22 cellular contexts compared by ENCODE assay signal in genomic region chr6:7732219-7732618, GRCh38. TPM values are rescaled to one million over a fixed set of nuclear protein-coding genes. Genes with fewer than 3 reads are reported as not detected.
A peak's percentile ranks its signal among the peaks of the same experiment; 100 is the strongest.
DNase-seq lines count a peak whose midpoint lies in the region; TF ChIP-seq lines count a peak whose summit lies in the region.
"Had no signal": no experiment of that assay in that cellular context is flagged by ENCODE, and none has a peak within 500 bp of the region (broad histone marks: within the 10 kb centered on the region; RNA-seq: fewer than 3 reads in every experiment).

No MANE protein-coding gene starts in this region.

- H3K27me3 Mint-ChIP-seq in endodermal cell (ENCODE audit: insufficient read depth) = peaks cover 45% of the 10 kb centered on the region

- peaks cover 35% of the 10 kb centered on the region for H3K4me1 Mint-ChIP-seq in endodermal cell

- H3K4me1 ChIP-seq in ACC112 (ENCODE audit: control insufficient read depth, insufficient read depth, low read length, unreplicated experiment) (peaks cover 37% of the 10 kb centered on the region), endodermal cell (ENCODE audit: control insufficient read depth, insufficient read depth, low read length) (no peaks in the 10 kb centered on the region)

- DNase-seq in KG1 (lab: John Stamatoyannopoulos, UW) (peak; percentile 22), RPMI8226 (peak; percentile 28), endodermal cell (no peak), NCI-H128 (lab: John Stamatoyannopoulos, UW; ENCODE audit: unreplicated experiment) (no peak), cerebellum (ENCODE audit: low spot score) (no peak), NCI-H1105 treated with DMSO at 0.1 percent for 48 hours (lab: John Stamatoyannopoulos, UW) (no peak)
- DNase-seq in activated effector memory CD4-positive, alpha-beta T cell treated with Interleukin-2 at 50 U/mL for 16 hours = no peak
- DNase-seq: activated CD8-positive, alpha-beta memory T cell treated with anti-CD3 and anti-CD28 coated beads, Interleukin-2, amount 10 ng/mL, durations not matched to agents 7 days and 5 days; activated naive CD8-positive, alpha-beta T cell treated with anti-CD3 and anti-CD28 coated beads, Interleukin-2, amount 10 ng/mL, durations not matched to agents 7 days and 5 days; CD4-positive, CD25-positive, alpha-beta regulatory T cell; DMS 273 treated with DMSO at 0.1 percent for 48 hours; heart left ventricle; NCI-H1417; NCI-H524; stimulated activated CD4-positive, alpha-beta T cell treated with anti-CD3 and anti-CD28 coated beads, Interleukin-2, amount 100 ng/mL, for 24 hours; stimulated activated naive B cell treated with anti-CD40 and anti-IgM and Interleukin-4, amounts not matched to agents 10 μg/mL and 1 μg/mL and 100 μg/mL, for 72 hours; T1000 had no signal

- H3K9me3 ChIP-seq in endodermal cell (ENCODE audit: control insufficient read depth, low read length) = no peaks in the 10 kb centered on the region
- H3K9me3 ChIP-seq: heart left ventricle had no signal

- H3K36me3 Mint-ChIP-seq in endodermal cell (ENCODE audit: low read depth) = no peaks in the 10 kb centered on the region
- H3K36me3 Mint-ChIP-seq: activated CD8-positive, alpha-beta memory T cell treated with anti-CD3 and anti-CD28 coated beads, Interleukin-2, amount 10 ng/mL, durations not matched to agents 7 days and 5 days; activated naive CD8-positive, alpha-beta T cell treated with anti-CD3 and anti-CD28 coated beads, Interleukin-2, amount 10 ng/mL, durations not matched to agents 7 days and 5 days; CD4-positive, CD25-positive, alpha-beta regulatory T cell; stimulated activated naive B cell treated with anti-CD40 and anti-IgM and Interleukin-4, amounts not matched to agents 10 μg/mL and 1 μg/mL and 100 μg/mL, for 72 hours had no signal

- no peaks in the 10 kb centered on the region for H3K36me3 ChIP-seq in ACC112 (ENCODE audit: insufficient read depth, low read length)
- H3K36me3 ChIP-seq in endodermal cell (ENCODE audit: control insufficient read depth, insufficient read depth, low read length) = no peaks in the 10 kb centered on the region
- H3K36me3 ChIP-seq: heart left ventricle had no signal

- H3K4me3 ChIP-seq in ACC112 (ENCODE audit: low read depth, low read length) (no peak overlapping the region), endodermal cell (ENCODE audit: low read length) (peak overlapping the region; percentile 37)
- H3K4me3 ChIP-seq: heart left ventricle, skin epidermis had no signal

- H3K79me2 ChIP-seq in ACC112 (ENCODE audit: control insufficient read depth, insufficient read depth, low read length, unreplicated experiment) = no peaks in the 10 kb centered on the region

- H3K27me3 ChIP-seq in ACC112 (ENCODE audit: insufficient read depth, low read length) (peaks cover 3% of the 10 kb centered on the region; the same call in 1 of the 2 replicates), endodermal cell (ENCODE audit: control insufficient read depth, insufficient read depth, low read length, poor library complexity, severe bottlenecking) (peaks cover 44% of the 10 kb centered on the region)

- H3K9me3 Mint-ChIP-seq in endodermal cell = no peaks in the 10 kb centered on the region
- H3K9me3 Mint-ChIP-seq: activated naive CD8-positive, alpha-beta T cell treated with anti-CD3 and anti-CD28 coated beads, Interleukin-2, amount 10 ng/mL, durations not matched to agents 7 days and 5 days; neural crest cell; stimulated activated naive B cell treated with anti-CD40 and anti-IgM and Interleukin-4, amounts not matched to agents 10 μg/mL and 1 μg/mL and 100 μg/mL, for 72 hours had no signal

- H3K27ac Mint-ChIP-seq in endodermal cell = peak overlapping the region; percentile 2
- H3K27ac Mint-ChIP-seq: activated CD8-positive, alpha-beta memory T cell treated with anti-CD3 and anti-CD28 coated beads, Interleukin-2, amount 10 ng/mL, durations not matched to agents 7 days and 5 days; activated naive CD8-positive, alpha-beta T cell treated with anti-CD3 and anti-CD28 coated beads, Interleukin-2, amount 10 ng/mL, durations not matched to agents 7 days and 5 days; progenitor cell of endocrine pancreas; stimulated activated naive B cell treated with anti-CD40 and anti-IgM and Interleukin-4, amounts not matched to agents 10 μg/mL and 1 μg/mL and 100 μg/mL, for 72 hours had no signal

- no peak overlapping the region for H3K4me3 Mint-ChIP-seq in endodermal cell
- H3K4me3 Mint-ChIP-seq: activated CD8-positive, alpha-beta memory T cell treated with anti-CD3 and anti-CD28 coated beads, Interleukin-2, amount 10 ng/mL, durations not matched to agents 7 days and 5 days; activated naive CD8-positive, alpha-beta T cell treated with anti-CD3 and anti-CD28 coated beads, Interleukin-2, amount 10 ng/mL, durations not matched to agents 7 days and 5 days; CD4-positive, CD25-positive, alpha-beta regulatory T cell; neural crest cell; stimulated activated naive B cell treated with anti-CD40 and anti-IgM and Interleukin-4, amounts not matched to agents 10 μg/mL and 1 μg/mL and 100 μg/mL, for 72 hours had no signal

- H3K9ac ChIP-seq in endodermal cell (ENCODE audit: extremely low read depth, low read length, poor library complexity, severe bottlenecking) = no peak overlapping the region
- H3K9ac ChIP-seq: KMS-11 had no signal

- TF ChIP-seq CTCF in endodermal cell (conservative IDR thresholded peaks at IDR 0.05) = no peak

- H3K27ac ChIP-seq in ACC112 (ENCODE audit: low read depth, low read length) (peak overlapping the region; percentile 7), endodermal cell (ENCODE audit: low read depth, low read length) (no peak overlapping the region)
- H3K27ac ChIP-seq: heart left ventricle, KMS-11 had no signal

- peak overlapping the region; percentile 77 for H2AFZ ChIP-seq in ACC112 (ENCODE audit: low read length, unreplicated experiment)

RNA-seq across cellular contexts. Expression of gene BMP6, which starts 6.3 kb away (rescaled TPM):
- under 1 TPM; 0.62 to 0.71 TPM for total RNA-seq in endodermal cell
- 5.8 TPM for polyA plus RNA-seq in endodermal cell (2013, experiment 1 of 2)
- 6.0 TPM for polyA plus RNA-seq in endodermal cell (2013, experiment 2 of 2)
- 8.3 TPM for total RNA-seq in cerebellum
- total RNA-seq: activated CD8-positive, alpha-beta memory T cell treated with anti-CD3 and anti-CD28 coated beads, Interleukin-2, amount 10 ng/mL, durations not matched to agents 7 days and 5 days; activated naive CD8-positive, alpha-beta T cell treated with anti-CD3 and anti-CD28 coated beads, Interleukin-2, amount 10 ng/mL, durations not matched to agents 7 days and 5 days had no signal
- polyA plus RNA-seq: CD4-positive, CD25-positive, alpha-beta regulatory T cell had no signal

Comparison
In these comparisons a context has a peak if more than half of its experiments do, and no peak if none do; other contexts are left out.
1. DNase-seq: peak in KG1 (single experiment) and RPMI8226 (single experiment); none in endodermal cell (single experiment), NCI-H128 (single experiment), cerebellum (single experiment), NCI-H1105 treated with DMSO at 0.1 percent for 48 hours (single experiment) and activated effector memory CD4-positive, alpha-beta T cell treated with Interleukin-2 at 50 U/mL for 16 hours (single experiment).